Comparison of ENCODE assay signal across 22 cellular contexts in genomic region chr6:90226257-90226656, GRCh38.
DNase-seq lines count a peak whose midpoint lies in the region; ATAC-seq, FAIRE-seq and TF ChIP-seq lines count a peak whose summit lies in the region.
"Had no signal": no experiment of that assay in that cellular context is flagged by ENCODE, and none has a peak within 500 bp of the region (broad histone marks: within the 10 kb centered on the region; RNA-seq: fewer than 3 reads in every experiment).

No MANE protein-coding gene starts in this region.

- no peak overlapping the region for H3K23ac ChIP-seq in mesendoderm (ENCODE audit: low read length)

- H4K8ac ChIP-seq in mesendoderm (ENCODE audit: low read depth, low read length), result no peak overlapping the region

- WGBS in mesendoderm (ENCODE audit: extremely low coverage, insufficient coverage, low lambda C conversion rate), result no CpG with 5 or more reads among the region's 2 CpGs

- no peak overlapping the region for H2AFZ ChIP-seq in astrocyte (ENCODE audit: low read depth, low read length)

- no peak for ATAC-seq in HG03521 (IDR thresholded peaks at IDR 0.05; ENCODE audit: unreplicated experiment)
- ATAC-seq: gastroesophageal sphincter, HepG2, Panc1 had no signal

- H2BK5ac ChIP-seq in mesendoderm (ENCODE audit: low read length), result no peak overlapping the region

- H3K4me2 ChIP-seq in astrocyte (ENCODE audit: low read length) (no peak overlapping the region), mesendoderm (ENCODE audit: low read length) (no peak overlapping the region)
- H3K4me2 ChIP-seq: BLaER1 treated with 17β-estradiol and CSF1 and Interleukin-3, amounts not matched to agents 10 nM and 100 nM had no signal

- TF ChIP-seq CTCF in AG04450 (IDR thresholded peaks at IDR 0.05; ENCODE audit: low read depth, low read length) (no peak), astrocyte (IDR thresholded peaks at IDR 0.05; ENCODE audit: insufficient read depth, low read depth, low read length) (no peak), endothelial cell (IDR thresholded peaks at IDR 0.05; ENCODE audit: unreplicated experiment) (no peak)

- H3K27ac ChIP-seq in AG04450 (ENCODE audit: low read depth, low read length) (peak overlapping the region; percentile 12), astrocyte (ENCODE audit: low read depth, low read length) (no peak overlapping the region), mesendoderm (ENCODE audit: low read depth, low read length) (no peak overlapping the region)
- H3K27ac ChIP-seq: BLaER1 treated with 17β-estradiol and CSF1 and Interleukin-3, amounts not matched to agents 10 nM and 100 nM; ovary; skin epidermis had no signal

- DNase-seq in AG04450 (ENCODE audit: low read depth, low spot score) (no peak), EH (ENCODE audit: low read depth) (peak; percentile 13), astrocyte (ENCODE audit: low read depth) (no peak), mesendoderm (peak; percentile 28), RPMI8226 (no peak), endothelial cell (ENCODE audit: low spot score) (no peak), DMS79 treated with DMSO at 0.1 percent for 48 hours (lab: John Stamatoyannopoulos, UW) (no peak)
- DNase-seq: activated effector memory CD4-positive, alpha-beta T cell treated with anti-CD3 and anti-CD28 coated beads, Interleukin-2, amount 50 U/mL, for 16 hours; central memory CD4-positive, alpha-beta T cell; DND-41; effector memory CD4-positive, alpha-beta T cell; GOT3; NCI-H2107; ovary; T-helper 1 cell had no signal

- no peaks in the 10 kb centered on the region for H3K27me3 ChIP-seq in AG04450 (ENCODE audit: control insufficient read depth, insufficient read depth, low read length)
- no peaks in the 10 kb centered on the region for H3K27me3 ChIP-seq in astrocyte (ENCODE audit: insufficient read depth, low read length)
- H3K27me3 ChIP-seq in mesendoderm (ENCODE audit: insufficient read depth, low read length, poor library complexity), result no peaks in the 10 kb centered on the region
- H3K27me3 ChIP-seq: BLaER1 treated with 17β-estradiol and CSF1 and Interleukin-3, amounts not matched to agents 10 nM and 100 nM; gastroesophageal sphincter; ovary had no signal

- no peak overlapping the region for H2BK120ac ChIP-seq in mesendoderm (ENCODE audit: low read depth, low read length)

- H3K27me3 Mint-ChIP-seq in astrocyte (ENCODE audit: low read depth, unreplicated experiment), result no peaks in the 10 kb centered on the region
- peaks cover 3% of the 10 kb centered on the region for H3K27me3 Mint-ChIP-seq in endothelial cell (ENCODE audit: unreplicated experiment)

- H3K4me3 Mint-ChIP-seq in astrocyte (ENCODE audit: unreplicated experiment), result no peak overlapping the region
- no peak overlapping the region for H3K4me3 Mint-ChIP-seq in endothelial cell (ENCODE audit: unreplicated experiment)

- H3K36me3 Mint-ChIP-seq in astrocyte (ENCODE audit: low read depth, unreplicated experiment) (peaks cover 8% of the 10 kb centered on the region), endothelial cell (ENCODE audit: low read depth, unreplicated experiment) (no peaks in the 10 kb centered on the region)

- no peak for FAIRE-seq in astrocyte (lab: Jason Lieb, UNC)
- FAIRE-seq: HepG2, islet of Langerhans had no signal

- H2BK15ac ChIP-seq in mesendoderm (replicated peaks; ENCODE audit: low read depth), result no peak overlapping the region

- H3K36me3 ChIP-seq in astrocyte (ENCODE audit: insufficient read depth, low read length) (no peaks in the 10 kb centered on the region), mesendoderm (ENCODE audit: control insufficient read depth, insufficient read depth, low read length) (no peaks in the 10 kb centered on the region)
- H3K36me3 ChIP-seq: gastroesophageal sphincter, ovary had no signal

- H3K4me1 Mint-ChIP-seq in astrocyte (ENCODE audit: low read depth, unreplicated experiment) (peaks cover 41% of the 10 kb centered on the region), endothelial cell (ENCODE audit: unreplicated experiment) (peaks cover 6% of the 10 kb centered on the region)

- peaks cover 10% of the 10 kb centered on the region for H3K9me3 ChIP-seq in AG04450 (ENCODE audit: control insufficient read depth, insufficient read depth, low read length)
- peaks cover 6% of the 10 kb centered on the region for H3K9me3 ChIP-seq in astrocyte (ENCODE audit: insufficient read depth, low read depth, low read length)
- H3K9me3 ChIP-seq: gastroesophageal sphincter, ovary had no signal

- H3K4me3 ChIP-seq in AG04450 (ENCODE audit: low read depth, low read length) (no peak overlapping the region), astrocyte (ENCODE audit: insufficient read depth, low read depth, low read length) (no peak overlapping the region), mesendoderm (ENCODE audit: low read length) (no peak overlapping the region)
- H3K4me3 ChIP-seq: BLaER1 treated with 17β-estradiol and CSF1 and Interleukin-3, amounts not matched to agents 10 nM and 100 nM; gastroesophageal sphincter; ovary; skin epidermis had no signal

- POLR2A ChIA-PET in AG04450 (lab: Yijun Ruan, JAX), result no interaction called here

- H3K9me3 Mint-ChIP-seq in astrocyte (ENCODE audit: unreplicated experiment) (peaks cover 13% of the 10 kb centered on the region), endothelial cell (ENCODE audit: unreplicated experiment) (peaks cover 7% of the 10 kb centered on the region)

- CTCF ChIA-PET in AG04450 (lab: Charles Lee), result no interaction called here

- no peak overlapping the region for H3K4ac ChIP-seq in mesendoderm (ENCODE audit: low read depth, low read length)

- no peak overlapping the region for H3K9ac ChIP-seq in astrocyte (ENCODE audit: low read length)
- no peak overlapping the region for H3K9ac ChIP-seq in mesendoderm (ENCODE audit: low read length)
- H3K9ac ChIP-seq: BLaER1 treated with 17β-estradiol and CSF1 and Interleukin-3, amounts not matched to agents 10 nM and 100 nM had no signal

- H3K79me2 ChIP-seq in astrocyte (ENCODE audit: insufficient read depth, low read length) (no peaks in the 10 kb centered on the region), mesendoderm (ENCODE audit: control insufficient read depth, insufficient read depth, low read length) (no peaks in the 10 kb centered on the region)

- no peak overlapping the region for H3K56ac ChIP-seq in mesendoderm (ENCODE audit: low read length)

- H3K79me1 ChIP-seq in mesendoderm (ENCODE audit: low read length), result no peaks in the 10 kb centered on the region

- H3K4me1 ChIP-seq in astrocyte (ENCODE audit: insufficient read depth, low read length) (no peaks in the 10 kb centered on the region), mesendoderm (ENCODE audit: control insufficient read depth, low read depth, low read length) (no peaks in the 10 kb centered on the region)

- H3K27ac Mint-ChIP-seq in astrocyte (ENCODE audit: unreplicated experiment) (peak overlapping the region; percentile 71), endothelial cell (ENCODE audit: unreplicated experiment) (no peak overlapping the region)

- H2AK5ac ChIP-seq in mesendoderm (ENCODE audit: low read length), result no peak overlapping the region

- no peak overlapping the region for H4K5ac ChIP-seq in mesendoderm (ENCODE audit: low read length)

- H3K18ac ChIP-seq in mesendoderm (ENCODE audit: low read length), result no peak overlapping the region

- no peaks in the 10 kb centered on the region for H4K20me1 ChIP-seq in astrocyte (ENCODE audit: insufficient read depth, low read length)

Comparison
In these comparisons a context has a peak if more than half of its experiments do, and no peak if none do; other contexts are left out.
1. DNase-seq: peak in EH (single experiment) and mesendoderm (single experiment); none in AG04450 (single experiment), astrocyte (single experiment), RPMI8226 (single experiment), endothelial cell (single experiment) and DMS79 treated with DMSO at 0.1 percent for 48 hours (single experiment).